ENCODE assay signal across 16 cellular contexts in genomic region chrX:74231625-74232024, GRCh38.
A peak's percentile ranks its signal among the peaks of the same experiment; 100 is the strongest.
DNase-seq lines count a peak whose midpoint lies in the region; ATAC-seq, FAIRE-seq and TF ChIP-seq lines count a peak whose summit lies in the region.
"Had no signal": no experiment of that assay in that cellular context is flagged by ENCODE, and none has a peak within 500 bp of the region (broad histone marks: within the 10 kb centered on the region; RNA-seq: fewer than 3 reads in every experiment).

No MANE protein-coding gene starts in this region.

- no peak for TF ChIP-seq POLR2A in HepG2 (IDR thresholded peaks at IDR 0.05; ENCODE audit: insufficient read depth in 1 of 2, low read depth in 2 of 2, low read length in 2 of 2)

- H3K27ac ChIP-seq in foreskin keratinocyte: no peak overlapping the region
- no peak overlapping the region for H3K27ac ChIP-seq in HepG2 (ENCODE audit: extremely low read length, insufficient read depth, low read length)
- no peak overlapping the region for H3K27ac ChIP-seq in smooth muscle cell (ENCODE audit: low read depth)

- in situ Hi-C loops in HepG2 (cut with HindIII; ENCODE audit: extremely low pct_ligation_motif_present, low pct_unique_long_range_greater_than_20kb): no loop called here

- BruUV-seq in HepG2 (replicated peaks; lab: Mats Ljungman, UMichigan): no TSS peak

- H3K4me2 ChIP-seq in HepG2 (ENCODE audit: low read depth, low read length): no peak overlapping the region
- H3K4me2 ChIP-seq in smooth muscle cell: no peak overlapping the region

- H3K9ac ChIP-seq in HepG2 (ENCODE audit: insufficient read depth, low read depth, low read length) (no peak overlapping the region), smooth muscle cell (ENCODE audit: low read depth) (no peak overlapping the region)

- 74% methylated on average over 5 of the region's 5 CpGs for WGBS in HepG2 (ENCODE audit: low lambda C conversion rate)
- 62% methylated on average over 5 of the region's 5 CpGs for WGBS in smooth muscle cell (ENCODE audit: low lambda C conversion rate)

- peaks cover 4% of the 10 kb centered on the region for H3K9me3 Mint-ChIP-seq in progenitor cell of endocrine pancreas (ENCODE audit: low read depth)
- H3K9me3 Mint-ChIP-seq: CD8-positive, alpha-beta T cell had no signal

- H3K9me3 ChIP-seq in HepG2 (ENCODE audit: low read length): no peaks in the 10 kb centered on the region
- peaks cover under 1% of the 10 kb centered on the region for H3K9me3 ChIP-seq in smooth muscle cell (replicated peaks; ENCODE audit: low read depth)
- H3K9me3 ChIP-seq: HAP-1 had no signal

- peak; percentile 19 for DNase-seq in ELR (ENCODE audit: low read depth)
- peak; percentile 33 for DNase-seq in RCC 7860 (ENCODE audit: low spot score)
- peak; percentile 17 for DNase-seq in foreskin keratinocyte
- no peak for DNase-seq in progenitor cell of endocrine pancreas (ENCODE audit: low spot score, unreplicated experiment)
- no peak for DNase-seq in HepG2 (ENCODE audit: low spot score)
- DNase-seq in smooth muscle cell (lab: John Stamatoyannopoulos, UW; ENCODE audit: unreplicated experiment): no peak
- DNase-seq in stimulated activated CD4-positive, alpha-beta T cell treated with anti-CD3 and anti-CD28 coated beads, Interleukin-12 subunit alpha, Interleukin-12 subunit beta, amount 100 ng/mL, for 4 hours: no peak
- no peak for DNase-seq in mesenteric fat pad (ENCODE audit: low spot score)
- DNase-seq: CD8-positive, alpha-beta T cell; COR-L47; DMS53 had no signal

- H3K4me1 ChIP-seq in foreskin keratinocyte (no peaks in the 10 kb centered on the region), HepG2 (ENCODE audit: insufficient read depth, low read length) (no peaks in the 10 kb centered on the region), smooth muscle cell (ENCODE audit: low read depth) (no peaks in the 10 kb centered on the region)

- H3K79me2 ChIP-seq in HepG2 (ENCODE audit: insufficient read depth, low read length): peaks cover 11% of the 10 kb centered on the region
- peaks cover 27% of the 10 kb centered on the region for H3K79me2 ChIP-seq in smooth muscle cell (ENCODE audit: low read depth)

- no peak for ATAC-seq in foreskin keratinocyte
- no peak for ATAC-seq in HepG2
- ATAC-seq: CD8-positive, alpha-beta T cell; GM12878 had no signal

- no peaks in the 10 kb centered on the region for H3K36me3 ChIP-seq in HepG2 (replicated peaks in 1 of 2; ENCODE audit: control insufficient read depth in 1 of 2, insufficient read depth in 2 of 2, low read length in 2 of 2)
- no peaks in the 10 kb centered on the region for H3K36me3 ChIP-seq in smooth muscle cell (ENCODE audit: low read depth)

- H3K4me1 Mint-ChIP-seq in progenitor cell of endocrine pancreas (ENCODE audit: low read depth): no peaks in the 10 kb centered on the region
- H3K4me1 Mint-ChIP-seq: CD14-positive monocyte had no signal

- intact Hi-C loops in HepG2 (cut with micrococcal nuclease; ENCODE audit: unreplicated experiment): no loop called here

- no peaks in the 10 kb centered on the region for H3K27me3 ChIP-seq in foreskin keratinocyte
- H3K27me3 ChIP-seq in HepG2 (ENCODE audit: control insufficient read depth in 1 of 2, insufficient read depth in 2 of 2, low read length in 2 of 2): no peaks in the 10 kb centered on the region
- H3K27me3 ChIP-seq in smooth muscle cell (ENCODE audit: low read depth): no peaks in the 10 kb centered on the region

- TF ChIP-seq CTCF in foreskin keratinocyte (conservative IDR thresholded peaks at IDR 0.05) (no peak), progenitor cell of endocrine pancreas (IDR thresholded peaks at IDR 0.05; ENCODE audit: unreplicated experiment) (no peak), HepG2 (CRISPR knock-in tag; IDR thresholded peaks at IDR 0.05) (no peak), smooth muscle cell (IDR thresholded peaks at IDR 0.05; ENCODE audit: borderline replicate concordance, insufficient read depth, poor library complexity, severe bottlenecking) (no peak)

- H3F3A ChIP-seq in smooth muscle cell (ENCODE audit: low read depth): no peaks in the 10 kb centered on the region

- peaks cover 13% of the 10 kb centered on the region for H3K36me3 Mint-ChIP-seq in progenitor cell of endocrine pancreas (ENCODE audit: insufficient read depth)

- POLR2A ChIA-PET in HepG2 (lab: Yijun Ruan, JAX): no interaction called here

- TF ChIP-seq EP300 in HepG2 (IDR thresholded peaks at IDR 0.05; ENCODE audit: low read depth in 2 of 2, low read length in 2 of 2) (no peak), HepG2 (CRISPR knock-in tag; IDR thresholded peaks at IDR 0.05; ENCODE audit: borderline replicate concordance) (no peak)

- FAIRE-seq in RCC 7860 (lab: Jason Lieb, UNC) (no peak), HepG2 (lab: Jason Lieb, UNC) (no peak)
- FAIRE-seq: GM12878, GM19239, H1 had no signal

- peak overlapping the region; percentile 34 for H3K27ac Mint-ChIP-seq in progenitor cell of endocrine pancreas
- H3K27ac Mint-ChIP-seq: CD14-positive monocyte; CD8-positive, alpha-beta T cell had no signal

- no peak overlapping the region for H3K4me3 Mint-ChIP-seq in progenitor cell of endocrine pancreas (ENCODE audit: low read depth)
- H3K4me3 Mint-ChIP-seq: CD14-positive monocyte; CD8-positive, alpha-beta T cell had no signal

- H3K27me3 Mint-ChIP-seq in progenitor cell of endocrine pancreas: no peaks in the 10 kb centered on the region

- H2AFZ ChIP-seq in HepG2 (ENCODE audit: low read length): no peak overlapping the region
- no peak overlapping the region for H2AFZ ChIP-seq in smooth muscle cell (ENCODE audit: low read depth)

- no peaks in the 10 kb centered on the region; the same call in 1 of the 2 replicates for H4K20me1 ChIP-seq in HepG2 (ENCODE audit: insufficient read depth, low read length)
- H4K20me1 ChIP-seq in smooth muscle cell (ENCODE audit: low read depth): peaks cover 42% of the 10 kb centered on the region

- CTCF ChIA-PET in HepG2 (lab: Yijun Ruan, JAX; ENCODE audit: low intra/inter-chr PET ratio, low total read pairs): no interaction called here

- TF ChIP-seq RAD21 in HepG2 (CRISPR knock-in tag; IDR thresholded peaks at IDR 0.05): no peak

- no peak overlapping the region for H3K4me3 ChIP-seq in HepG2 (replicated peaks in 1 of 3; ENCODE audit: insufficient read depth in 1 of 3, low read depth in 2 of 3, low read length in 3 of 3)
- no peak overlapping the region for H3K4me3 ChIP-seq in smooth muscle cell
- H3K4me3 ChIP-seq: GM12878, HAP-1 had no signal

TF ChIP-seq in HepG2, 621 proteins besides CTCF, POLR2A, EP300 and RAD21:
- TF ChIP-seq ZNF430 (CRISPR knock-in tag; IDR thresholded peaks at IDR 0.05): no peak
- no peak for TF ChIP-seq BCLAF1 (IDR thresholded peaks at IDR 0.05)
- no peak for TF ChIP-seq MXD4 (CRISPR knock-in tag; IDR thresholded peaks at IDR 0.05)
- TF ChIP-seq ZBTB37 (CRISPR knock-in tag; IDR thresholded peaks at IDR 0.05): no peak
- no peak for TF ChIP-seq ZNF281 (CRISPR knock-in tag; IDR thresholded peaks at IDR 0.05; ENCODE audit: borderline replicate concordance)
- TF ChIP-seq ZNF772 (CRISPR knock-in tag; IDR thresholded peaks at IDR 0.05): no peak
- TF ChIP-seq ZNF615 (CRISPR knock-in tag; IDR thresholded peaks at IDR 0.05; ENCODE audit: borderline replicate concordance): no peak

Comparison
In these comparisons a context has a peak if more than half of its experiments do, and no peak if none do; other contexts are left out.
1. DNase-seq: peak in ELR (single experiment), RCC 7860 (single experiment) and foreskin keratinocyte (2 of 2); none in progenitor cell of endocrine pancreas (single experiment), HepG2 (single experiment), smooth muscle cell (single experiment), stimulated activated CD4-positive, alpha-beta T cell treated with anti-CD3 and anti-CD28 coated beads, Interleukin-12 subunit alpha, Interleukin-12 subunit beta, amount 100 ng/mL, for 4 hours (single experiment) and mesenteric fat pad (single experiment).